ENCODE assay signal across 1 cellular context in genomic region chr3:48469046-48469915, GRCh38.
TF ChIP-seq lines count a peak whose summit lies in the region.

No MANE protein-coding gene starts in this region.

TF ChIP-seq in WTC11, 78 proteins besides CTCF, POLR2A, EP300 and RAD21 (continued from another document):
- TF ChIP-seq ZSCAN18 (CRISPR knock-in tag; IDR thresholded peaks at IDR 0.05) (no peak), AR (CRISPR knock-in tag; IDR thresholded peaks at IDR 0.05) (no peak), ARID4B (CRISPR knock-in tag; IDR thresholded peaks at IDR 0.05; ENCODE audit: borderline replicate concordance) (no peak)
